Comparison of ENCODE assay signal across 1 cellular context in genomic region chr22:47066616-47066905, GRCh38.
TF ChIP-seq lines count a peak whose summit lies in the region.

No MANE protein-coding gene starts in this region.

TF ChIP-seq in H1, 55 proteins besides CTCF, POLR2A, EP300 and RAD21 (continued from another document):
- TF ChIP-seq POU5F1 (IDR thresholded peaks at IDR 0.05; ENCODE audit: low read depth, low read length) (no peak), SIX5 (IDR thresholded peaks at IDR 0.05; ENCODE audit: low read depth, low read length) (no peak), USF2 (IDR thresholded peaks at IDR 0.05; ENCODE audit: low read length) (no peak), CBX5 (IDR thresholded peaks at IDR 0.05; ENCODE audit: low read depth, low read length) (no peak), RFX5 (IDR thresholded peaks at IDR 0.05; ENCODE audit: borderline replicate concordance, low read depth, low read length) (no peak), CREB1 (IDR thresholded peaks at IDR 0.05) (no peak), TBP (IDR thresholded peaks at IDR 0.05; ENCODE audit: low read depth, low read length) (no peak), YY1 (IDR thresholded peaks at IDR 0.05; ENCODE audit: low read depth, low read length) (no peak), RXRA (IDR thresholded peaks at IDR 0.05; ENCODE audit: insufficient read depth, low read depth, low read length) (no peak), NANOG (IDR thresholded peaks at IDR 0.05; ENCODE audit: insufficient read depth, low read depth, low read length, poor library complexity, severe bottlenecking) (no peak), HDAC6 (IDR thresholded peaks at IDR 0.05; ENCODE audit: low read depth, low read length) (no peak)
TF ChIP-seq in H1: peak in this region for 0.
